ENCODE assay signal across 10 cellular contexts in genomic region chr3:140015741-140016140, GRCh38.
"Had no signal": no experiment of that assay in that cellular context is flagged by ENCODE, and none has a peak within 500 bp of the region (broad histone marks: within the 10 kb centered on the region; RNA-seq: fewer than 3 reads in every experiment).

No MANE protein-coding gene starts in this region.

- H2AFZ ChIP-seq: GM23248 had no signal

- H3K27ac Mint-ChIP-seq: HFFc6 had no signal

- H3K4me2 ChIP-seq: KMS-11 had no signal

- H3K4me1 ChIP-seq: HAP-1 had no signal

- H3K27ac ChIP-seq: GM23248, KMS-11 had no signal

- H3K36me3 ChIP-seq: HAP-1 had no signal

- H3K9ac ChIP-seq: GM23248, KMS-11 had no signal

- H3K9me3 ChIP-seq: HAP-1 had no signal

- DNase-seq: GM23248, GOT3, H7, HFFc6, IMR-90, KBM-7 had no signal

- H3K4me3 ChIP-seq: GM23248, HAP-1 had no signal

- FAIRE-seq: HTR-8/SVneo had no signal

- H3K4me3 Mint-ChIP-seq: HFFc6 had no signal

- ATAC-seq: HCT116 had no signal
